Comparison of ENCODE assay signal across 1 cellular context in genomic region chr21:14541840-14542495, GRCh38.
TF ChIP-seq lines count a peak whose summit lies in the region.

No MANE protein-coding gene starts in this region.

TF ChIP-seq in SK-N-SH, 30 proteins besides CTCF, POLR2A, EP300 and RAD21 (continued from another document):
- TF ChIP-seq REST (IDR thresholded peaks at IDR 0.05; ENCODE audit: low read depth, low read length) = no peak
- TF ChIP-seq USF2 (IDR thresholded peaks at IDR 0.05; ENCODE audit: borderline replicate concordance, low read depth, low read length) = no peak
